1 cellular context compared by ENCODE assay signal in the genomic region with DNA sequence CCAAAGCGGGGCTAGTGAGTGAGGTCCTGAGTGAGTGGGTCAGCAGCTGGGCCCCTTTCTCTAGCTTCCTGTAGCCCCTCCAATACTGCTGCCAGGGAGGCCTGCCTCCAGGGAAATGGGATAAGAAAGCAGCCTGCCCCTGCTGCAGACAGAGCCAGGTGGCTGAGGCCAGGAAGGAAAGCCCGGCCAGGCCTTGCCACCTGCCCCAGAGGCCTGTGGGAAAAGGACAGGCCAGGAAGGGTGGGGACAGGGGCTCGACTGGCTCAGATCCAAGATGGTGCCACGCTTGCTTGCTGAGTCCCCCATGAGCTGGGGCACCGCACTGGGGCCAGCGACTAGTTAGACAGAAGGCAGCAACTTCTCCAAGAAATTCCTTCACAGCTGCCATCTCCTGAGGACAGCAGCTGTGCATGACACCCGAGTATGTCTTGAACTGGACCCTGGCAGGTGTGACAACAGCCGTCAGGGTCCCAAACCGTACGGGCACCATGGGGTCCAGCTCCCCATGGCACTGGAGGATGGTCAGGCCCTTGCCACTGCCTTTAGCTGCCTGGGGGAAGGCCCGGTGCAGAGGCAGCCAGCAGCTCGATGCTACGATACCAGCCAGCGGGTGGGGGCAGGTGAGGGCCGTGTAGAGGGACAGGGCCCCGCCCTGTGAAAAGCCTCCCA.
TF ChIP-seq lines count a peak whose summit lies in the region.

No MANE protein-coding gene starts in this region.

TF ChIP-seq in A549, 52 proteins besides CTCF, POLR2A, EP300 and RAD21:
- TF ChIP-seq HOXA7 (CRISPR knock-in tag; IDR thresholded peaks at IDR 0.05) (no peak), CBX8 (IDR thresholded peaks at IDR 0.05) (no peak), RNF2 (IDR thresholded peaks at IDR 0.05; ENCODE audit: borderline replicate concordance, low read depth) (no peak), KDM1A (IDR thresholded peaks at IDR 0.05; ENCODE audit: low read depth) (no peak), NFE2L2 (conservative IDR thresholded peaks at IDR 0.05; ENCODE audit: low read length) (no peak), GATA3 (IDR thresholded peaks at IDR 0.05; ENCODE audit: borderline replicate concordance) (no peak)
TF ChIP-seq in A549: peak in this region for 0.
